In the genomic region with DNA sequence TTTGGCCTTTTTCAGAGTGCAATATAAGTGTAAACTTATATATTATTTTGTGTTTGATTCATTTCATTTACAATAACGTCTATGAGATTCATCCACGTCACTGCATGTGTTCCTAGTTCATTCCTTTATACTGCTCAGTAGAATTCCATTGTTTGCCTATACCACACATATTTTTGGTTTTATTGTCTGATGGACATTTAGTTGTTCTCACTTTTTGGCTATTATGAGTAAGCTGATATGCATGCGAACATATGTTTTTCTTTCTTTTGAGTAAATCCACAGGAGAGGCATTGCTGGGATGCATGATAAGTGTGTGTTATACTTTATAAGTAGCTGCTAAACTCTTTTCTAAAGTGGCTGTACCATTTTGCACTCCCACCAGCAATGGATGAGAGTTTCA, we compare ENCODE assay signal across 14 cellular contexts.
A peak's percentile ranks its signal among the peaks of the same experiment; 100 is the strongest.
DNase-seq lines count a peak whose midpoint lies in the region; TF ChIP-seq lines count a peak whose summit lies in the region.
"Had no signal": no experiment of that assay in that cellular context is flagged by ENCODE, and none has a peak within 500 bp of the region (broad histone marks: within the 10 kb centered on the region; RNA-seq: fewer than 3 reads in every experiment).

No MANE protein-coding gene starts in this region.

- no peaks in the 10 kb centered on the region for H3K36me3 ChIP-seq in SJSA1
- H3K36me3 ChIP-seq in osteoblast (ENCODE audit: insufficient read depth, low read length) = no peaks in the 10 kb centered on the region
- no peaks in the 10 kb centered on the region for H3K36me3 ChIP-seq in H7 (replicated peaks; ENCODE audit: control insufficient read depth, insufficient read depth, low read length)

- H3K27me3 ChIP-seq in SJSA1 (replicated peaks) (no peaks in the 10 kb centered on the region), osteoblast (ENCODE audit: insufficient read depth, low read length) (peaks cover 4% of the 10 kb centered on the region), H7 (ENCODE audit: control insufficient read depth, insufficient read depth, low read length) (no peaks in the 10 kb centered on the region)

- peak overlapping the region; percentile 24 for H3K4me2 ChIP-seq in osteoblast (ENCODE audit: insufficient read depth, low read length)

- no peaks in the 10 kb centered on the region for H3K79me2 ChIP-seq in osteoblast (ENCODE audit: insufficient read depth, low read length)

- H3K4me3 ChIP-seq in SJSA1 = no peak overlapping the region
- H3K4me3 ChIP-seq in choroid plexus epithelial cell (ENCODE audit: low read depth, low read length) = no peak overlapping the region
- no peak overlapping the region for H3K4me3 ChIP-seq in osteoblast (ENCODE audit: insufficient read depth, low read length)
- no peak overlapping the region for H3K4me3 ChIP-seq in H7 (ENCODE audit: insufficient read depth, low read depth, low read length)

- H3K9me3 ChIP-seq in SJSA1 (replicated peaks) (no peaks in the 10 kb centered on the region), osteoblast (ENCODE audit: low read depth, low read length) (no peaks in the 10 kb centered on the region)

- DNase-seq in Daoy (ENCODE audit: low read depth) = peak; percentile 18
- peak; percentile 37 to 81 for DNase-seq in SJSA1 (ENCODE audit: low read depth in 1 of 2, low spot score in 2 of 2)
- DNase-seq in choroid plexus epithelial cell (ENCODE audit: low read depth) = peak; percentile 55
- DNase-seq in osteoblast (ENCODE audit: insufficient read length, low spot score, missing footprints) = peak; percentile 81
- DNase-seq in GOT3 (lab: John Stamatoyannopoulos, UW) = no peak
- no peak for DNase-seq in NCI-H524 treated with DMSO at 0.1 percent for 48 hours (lab: John Stamatoyannopoulos, UW)
- no peak for DNase-seq in H7
- DNase-seq: AML-193; DMS 273 treated with DMSO at 0.1 percent for 48 hours; NCI-H187; NCI-H226; NCI-H69; NK-92 treated with Interleukin-12 subunit alpha and Interleukin-12 subunit beta, amount 100 ng/mL, for 24 hours; SHP77 had no signal

- H3K4me1 ChIP-seq in SJSA1 (replicated peaks) = peaks cover 56% of the 10 kb centered on the region
- H3K4me1 ChIP-seq in osteoblast (ENCODE audit: insufficient read depth, low read length) = peaks cover 16% of the 10 kb centered on the region

- TF ChIP-seq CTCF in choroid plexus epithelial cell (conservative IDR thresholded peaks at IDR 0.05; ENCODE audit: low read depth, low read length) (no peak), osteoblast (IDR thresholded peaks at IDR 0.05; ENCODE audit: extremely low read depth, low read depth, low read length) (no peak)

- H2AFZ ChIP-seq in osteoblast (ENCODE audit: low read length) = no peak overlapping the region

- H4K20me1 ChIP-seq in osteoblast (ENCODE audit: insufficient read depth, low read length) = no peaks in the 10 kb centered on the region

- H3K27ac ChIP-seq in SJSA1 = peak overlapping the region; percentile 45
- no peak overlapping the region for H3K27ac ChIP-seq in osteoblast (ENCODE audit: low read depth, low read length)

Comparison
In these comparisons a context has a peak if more than half of its experiments do, and no peak if none do; other contexts are left out.
1. DNase-seq: peak in Daoy (single experiment), SJSA1 (2 of 2), choroid plexus epithelial cell (single experiment) and osteoblast (single experiment); none in GOT3 (single experiment), NCI-H524 treated with DMSO at 0.1 percent for 48 hours (single experiment) and H7 (single experiment).